10 cellular contexts compared by ENCODE assay signal in genomic region chr6:56671651-56672461, GRCh38. TPM values are rescaled to one million over a fixed set of nuclear protein-coding genes. Genes with fewer than 3 reads are reported as not detected.
DNase-seq lines count a peak whose midpoint lies in the region; ATAC-seq and TF ChIP-seq lines count a peak whose summit lies in the region.
"Had no signal": no experiment of that assay in that cellular context is flagged by ENCODE, and none has a peak within 500 bp of the region (broad histone marks: within the 10 kb centered on the region; RNA-seq: fewer than 3 reads in every experiment).

No MANE protein-coding gene starts in this region.

- H3K9me2 ChIP-seq in PC-3 (replicated peaks; ENCODE audit: low read length) = no peaks in the 10 kb centered on the region

- peaks cover 5% of the 10 kb centered on the region; the same call in 1 of the 2 replicates for H3K79me2 ChIP-seq in PC-3 (ENCODE audit: low read length)

- peak overlapping the region in 1 of 2 donors; percentile 73 for H3K9ac ChIP-seq in mucosa of rectum (ENCODE audit: low read depth in 1 of 2, low read length in 2 of 2)
- H3K9ac ChIP-seq in PC-3 (ENCODE audit: low read length) = no peak overlapping the region

- H3K27me3 Mint-ChIP-seq in activated CD4-positive, alpha-beta T cell treated with anti-CD3 and anti-CD28 coated beads, Interleukin-2, amount 10 ng/mL, durations not matched to agents 24 days and 14 days = no peaks in the 10 kb centered on the region
- no peaks in the 10 kb centered on the region for H3K27me3 Mint-ChIP-seq in dendritic cell treated with granulocyte-macrophage colony-stimulating factor and Interleukin-4, amounts not matched to agents 40 ng/mL and 50 ng/mL, for 4 days

- H3K27ac Mint-ChIP-seq in activated CD4-positive, alpha-beta T cell treated with anti-CD3 and anti-CD28 coated beads, Interleukin-2, amount 10 ng/mL, durations not matched to agents 24 days and 14 days = no peak overlapping the region
- peak overlapping the region; percentile 84 for H3K27ac Mint-ChIP-seq in dendritic cell treated with granulocyte-macrophage colony-stimulating factor and Interleukin-4, amounts not matched to agents 40 ng/mL and 50 ng/mL, for 4 days

- CTCF ChIA-PET in PC-3 (lab: Charles Lee) = no interaction called here

- no peaks in the 10 kb centered on the region for H3F3A ChIP-seq in PC-3 (ENCODE audit: low read length, unreplicated experiment)

- no peak overlapping the region for H2AFZ ChIP-seq in PC-3 (ENCODE audit: low read length)

- ATAC-seq in aorta (ENCODE audit: low FRiP score) (peak; percentile 53), PC-3 (no peak)

- peak overlapping the region; percentile 73 to 92 for H3K27ac ChIP-seq in mucosa of rectum (ENCODE audit: low read depth in 2 of 2, low read length in 2 of 2)
- H3K27ac ChIP-seq in aorta (ENCODE audit: low read depth in 1 of 2, low read length in 2 of 2) = peak overlapping the region; percentile 57 to 92
- H3K27ac ChIP-seq in PC-3 (ENCODE audit: low read length) = no peak overlapping the region

- no peak overlapping the region for H3K4me3 Mint-ChIP-seq in activated CD4-positive, alpha-beta T cell treated with anti-CD3 and anti-CD28 coated beads, Interleukin-2, amount 10 ng/mL, durations not matched to agents 24 days and 14 days
- peak overlapping the region; percentile 32 for H3K4me3 Mint-ChIP-seq in dendritic cell treated with granulocyte-macrophage colony-stimulating factor and Interleukin-4, amounts not matched to agents 40 ng/mL and 50 ng/mL, for 4 days

- DNase-seq in activated CD4-positive, alpha-beta T cell treated with anti-CD3 and anti-CD28 coated beads, Interleukin-2, amount 10 ng/mL, durations not matched to agents 24 days and 14 days = peak; percentile 41
- DNase-seq in activated CD4-positive, alpha-beta T cell treated with anti-CD3 and anti-CD28 coated beads for 4 hours = no peak
- peak in 1 of 2 donors; percentile 42 for DNase-seq in aorta
- DNase-seq in NOMO-1 treated with dmso at 0.1 percent for 144 hours (lab: John Stamatoyannopoulos, UW; ENCODE audit: unreplicated experiment) = no peak
- DNase-seq in PC-3 = no peak
- DNase-seq in T-helper 2 cell = no peak
- DNase-seq: trophoblast cell had no signal

- no peaks in the 10 kb centered on the region for H3K4me1 Mint-ChIP-seq in activated CD4-positive, alpha-beta T cell treated with anti-CD3 and anti-CD28 coated beads, Interleukin-2, amount 10 ng/mL, durations not matched to agents 24 days and 14 days
- peaks cover 17% of the 10 kb centered on the region for H3K4me1 Mint-ChIP-seq in dendritic cell treated with granulocyte-macrophage colony-stimulating factor and Interleukin-4, amounts not matched to agents 40 ng/mL and 50 ng/mL, for 4 days (ENCODE audit: low read depth)

- intact Hi-C loops in activated CD4-positive, alpha-beta T cell treated with anti-CD3 and anti-CD28 coated beads, Interleukin-2, amount 10 ng/mL, durations not matched to agents 24 days and 14 days (cut with micrococcal nuclease) = no loop called here
- intact Hi-C loops in dendritic cell treated with granulocyte-macrophage colony-stimulating factor and Interleukin-4, amounts not matched to agents 40 ng/mL and 50 ng/mL, for 4 days (cut with micrococcal nuclease) = no loop called here
- intact Hi-C loops in aorta (cut with DNase I) (no loop called here), PC-3 (cut with micrococcal nuclease) (loop anchor here (1.0 kb wide), 2 partner anchors 27 to 29 kb away; no protein-coding TSS in a partner anchor)

- no TSS peak for BruUV-seq in PC-3 (replicated peaks; lab: Mats Ljungman, UMichigan)

- POLR2A ChIA-PET in PC-3 (lab: Charles Lee; ENCODE audit: unreplicated experiment) = no interaction called here

- H3K36me3 ChIP-seq in mucosa of rectum (ENCODE audit: control insufficient read depth in 2 of 2, insufficient read depth in 2 of 2, low read length in 2 of 2) (no peaks in the 10 kb centered on the region), aorta (ENCODE audit: control insufficient read depth in 1 of 2, insufficient read depth in 2 of 2, low read length in 1 of 2) (no peaks in the 10 kb centered on the region), PC-3 (ENCODE audit: low read depth, low read length) (no peaks in the 10 kb centered on the region)

- H4K20me1 ChIP-seq in PC-3 (ENCODE audit: low read length) = no peaks in the 10 kb centered on the region

- no peak overlapping the region for H3K4me3 ChIP-seq in mucosa of rectum (ENCODE audit: low read length in 2 of 2)
- H3K4me3 ChIP-seq in aorta (ENCODE audit: low read length in 2 of 2) = no peak overlapping the region
- H3K4me3 ChIP-seq in PC-3 (ENCODE audit: low read length) = no peak overlapping the region
- H3K4me3 ChIP-seq: A549 had no signal

- no peak for TF ChIP-seq CTCF in PC-3 (conservative IDR thresholded peaks at IDR 0.05; ENCODE audit: low read depth, low read length)

- WGBS in aorta, 2 donors = 19 to 24% methylated on average over 6 of the region's 6 CpGs

- H3K4me1 ChIP-seq in mucosa of rectum (ENCODE audit: control insufficient read depth in 2 of 2, insufficient read depth in 2 of 2, low read length in 2 of 2) (peaks cover 8 to 26% of the 10 kb centered on the region in 2 donors), aorta (ENCODE audit: control insufficient read depth in 1 of 2, insufficient read depth in 2 of 2, low read length in 2 of 2) (peaks cover 0 to 3% of the 10 kb centered on the region in 2 donors), PC-3 (ENCODE audit: insufficient read depth, low read length) (peaks cover 21% of the 10 kb centered on the region)

- no peaks in the 10 kb centered on the region for H3K36me3 Mint-ChIP-seq in activated CD4-positive, alpha-beta T cell treated with anti-CD3 and anti-CD28 coated beads, Interleukin-2, amount 10 ng/mL, durations not matched to agents 24 days and 14 days (ENCODE audit: low read depth)
- H3K36me3 Mint-ChIP-seq in dendritic cell treated with granulocyte-macrophage colony-stimulating factor and Interleukin-4, amounts not matched to agents 40 ng/mL and 50 ng/mL, for 4 days (ENCODE audit: low read depth) = no peaks in the 10 kb centered on the region

- H3K9me3 Mint-ChIP-seq in activated CD4-positive, alpha-beta T cell treated with anti-CD3 and anti-CD28 coated beads, Interleukin-2, amount 10 ng/mL, durations not matched to agents 24 days and 14 days = no peaks in the 10 kb centered on the region
- no peaks in the 10 kb centered on the region for H3K9me3 Mint-ChIP-seq in dendritic cell treated with granulocyte-macrophage colony-stimulating factor and Interleukin-4, amounts not matched to agents 40 ng/mL and 50 ng/mL, for 4 days

- no peak overlapping the region for H3K4me2 ChIP-seq in PC-3 (ENCODE audit: low read length)
- H3K4me2 ChIP-seq: A549 had no signal

- H3K9me3 ChIP-seq in mucosa of rectum (ENCODE audit: control insufficient read depth in 2 of 2, low read length in 2 of 2) (no peaks in the 10 kb centered on the region), aorta (ENCODE audit: control insufficient read depth, low read length) (no peaks in the 10 kb centered on the region), PC-3 (ENCODE audit: low read length) (no peaks in the 10 kb centered on the region)
- H3K9me3 ChIP-seq: A549 had no signal

- no peaks in the 10 kb centered on the region for H3K27me3 ChIP-seq in mucosa of rectum (ENCODE audit: control insufficient read depth in 2 of 2, insufficient read depth in 2 of 2, low read length in 2 of 2)
- H3K27me3 ChIP-seq in aorta (ENCODE audit: control insufficient read depth in 1 of 2, insufficient read depth in 2 of 2, low read length in 1 of 2) = no peaks in the 10 kb centered on the region
- no peaks in the 10 kb centered on the region for H3K27me3 ChIP-seq in PC-3 (ENCODE audit: low read length)

RNA-seq across cellular contexts. Expression of gene DST, which starts 29.2 kb away (rescaled TPM):
- 8.0 and 8.1 TPM in 2 replicates for total RNA-seq in activated CD4-positive, alpha-beta T cell treated with anti-CD3 and anti-CD28 coated beads, Interleukin-2, amount 10 ng/mL, durations not matched to agents 24 days and 14 days
- total RNA-seq in aorta (100 to 1,000 TPM; 485 to 578 TPM), PC-3 (2014; rRNA removed) (81.5 and 90.8 TPM in 2 replicates)
- 100 to 1,000 TPM in 1 of 2 donors, 10 to 100 TPM in 1; 47.2 to 258 TPM for polyA plus RNA-seq in aorta
